ENCODE assay signal across 25 cellular contexts in genomic region chr10:107104026-107104652, GRCh38.
DNase-seq lines count a peak whose midpoint lies in the region; ATAC-seq, FAIRE-seq and TF ChIP-seq lines count a peak whose summit lies in the region.
"Had no signal": no experiment of that assay in that cellular context is flagged by ENCODE, and none has a peak within 500 bp of the region (broad histone marks: within the 10 kb centered on the region; RNA-seq: fewer than 3 reads in every experiment).

No MANE protein-coding gene starts in this region.

- H3K27ac ChIP-seq in GM23338 (ENCODE audit: low read depth) (no peak overlapping the region), SJCRH30 (peak overlapping the region; percentile 93), H1 (ENCODE audit: low read depth, low read length) (no peak overlapping the region)
- H3K27ac ChIP-seq: BLaER1 had no signal

- no peak for FAIRE-seq in H1 (lab: Jason Lieb, UNC)
- FAIRE-seq: GM12891, HTR-8/SVneo, RCC 7860 had no signal

- H3K4me3 Mint-ChIP-seq in GM23338 (no peak overlapping the region), neural crest cell (peak overlapping the region; percentile 4), Caco-2 (ENCODE audit: unreplicated experiment) (no peak overlapping the region)
- H3K4me3 Mint-ChIP-seq: CD4-positive, alpha-beta memory T cell had no signal

- CTCF ChIA-PET in H1 (lab: Charles Lee; ENCODE audit: partially characterized antibody), result interaction anchor here (0.7 kb wide), 1 partner anchor 486 kb away, joined by 3 read pairs; no protein-coding TSS in a partner anchor
- CTCF ChIA-PET in Caco-2 (lab: Charles Lee), result no interaction called here

- H2BK15ac ChIP-seq in H1 (ENCODE audit: low read length), result 0 out of 2 replicates have a peak overlapping the region, but pooled peaks have one; percentile 65

- H3K9me3 Mint-ChIP-seq in GM23338 (peaks cover 10% of the 10 kb centered on the region; the same call in 2 of the 3 replicates), neural crest cell (peaks cover 15% of the 10 kb centered on the region), Caco-2 (ENCODE audit: unreplicated experiment) (peaks cover 9% of the 10 kb centered on the region)

- no peaks in the 10 kb centered on the region for H3K79me1 ChIP-seq in H1 (ENCODE audit: low read depth, low read length)

- no peak overlapping the region for H4K8ac ChIP-seq in H1 (ENCODE audit: extremely low read depth, insufficient read depth, low read length)

- H3K9ac ChIP-seq in H1 (replicated peaks in 1 of 4; ENCODE audit: extremely low read depth in 1 of 4, low read depth in 3 of 4, low read length in 3 of 4), result no peak overlapping the region
- H3K9ac ChIP-seq: BLaER1 had no signal

- H3K27me3 ChIP-seq in GM23338 (ENCODE audit: insufficient read depth) (no peaks in the 10 kb centered on the region), SJCRH30 (no peaks in the 10 kb centered on the region), H1 (replicated peaks in 1 of 4; ENCODE audit: control insufficient read depth in 3 of 4, extremely low read depth in 1 of 4, insufficient read depth in 3 of 4, low read length in 3 of 4) (no peaks in the 10 kb centered on the region), Caco-2 (replicated peaks; ENCODE audit: control insufficient read depth, insufficient read depth, low read length) (no peaks in the 10 kb centered on the region)
- H3K27me3 ChIP-seq: BLaER1 had no signal

- no peak overlapping the region for H3K4ac ChIP-seq in H1 (replicated peaks; ENCODE audit: insufficient read length, low read depth, low read length)

- H3K36me3 Mint-ChIP-seq in GM23338 (ENCODE audit: low read depth) (peaks cover 9% of the 10 kb centered on the region; the same call in 2 of the 3 replicates), neural crest cell (ENCODE audit: low read depth) (peaks cover 9% of the 10 kb centered on the region), Caco-2 (ENCODE audit: insufficient read depth, unreplicated experiment) (no peaks in the 10 kb centered on the region)
- H3K36me3 Mint-ChIP-seq: CD4-positive, alpha-beta memory T cell had no signal

- H3K4me1 Mint-ChIP-seq in GM23338 (peaks cover 18% of the 10 kb centered on the region), neural crest cell (peaks cover 29% of the 10 kb centered on the region), Caco-2 (ENCODE audit: low read depth, unreplicated experiment) (no peaks in the 10 kb centered on the region)
- H3K4me1 Mint-ChIP-seq: CD4-positive, alpha-beta memory T cell had no signal

- peak overlapping the region; percentile 82; the same call in 1 of the 2 replicates for H2BK20ac ChIP-seq in H1 (ENCODE audit: low read length)

- no peak for TF ChIP-seq RAD21 in H1 (IDR thresholded peaks at IDR 0.05 in 1 of 2, conservative IDR thresholded peaks at IDR 0.05 in 1 of 2; ENCODE audit: low read depth in 2 of 2, low read length in 2 of 2)

- intact Hi-C loops in Caco-2 (cut with micrococcal nuclease; ENCODE audit: unreplicated experiment), result no loop called here

- H3K23me2 ChIP-seq in H1 (ENCODE audit: low read depth, low read length), result no peaks in the 10 kb centered on the region

- no peak overlapping the region for H2BK120ac ChIP-seq in H1 (replicated peaks; ENCODE audit: low read depth, low read length)

- H2BK5ac ChIP-seq in H1 (ENCODE audit: low read depth, low read length), result no peak overlapping the region

- no peak for TF ChIP-seq EP300 in H1 (IDR thresholded peaks at IDR 0.05; ENCODE audit: borderline replicate concordance in 1 of 2, low read depth in 2 of 2, low read length in 2 of 2)

- 0 out of 2 replicates have a peak overlapping the region, but pooled peaks have one; percentile 27 for H2BK12ac ChIP-seq in H1 (ENCODE audit: low read depth, low read length)

- TF ChIP-seq POLR2A in H1 (IDR thresholded peaks at IDR 0.05; ENCODE audit: control extremely low read depth in 1 of 2, low read depth in 2 of 2, low read length in 2 of 2), result no peak

- peak; percentile 49 for ATAC-seq in GM23338
- ATAC-seq in GM21528 (IDR thresholded peaks at IDR 0.05; ENCODE audit: low FRiP score, unreplicated experiment), result no peak
- ATAC-seq: HCT116 had no signal

- peak; percentile 35 for DNase-seq in GM23338 (ENCODE audit: low spot score)
- no peak for DNase-seq in SJCRH30
- no peak for DNase-seq in H1 (ENCODE audit: low read depth in 1 of 2, low spot score in 2 of 2)
- DNase-seq in neural crest cell (ENCODE audit: low read depth, low spot score), result no peak
- no peak for DNase-seq in Caco-2
- DNase-seq in activated CD4-positive, alpha-beta T cell treated with anti-CD3 and anti-CD28 coated beads, Interleukin-2, amount 50 U/mL, for 48 hours, result no peak
- no peak for DNase-seq in KBM-7
- DNase-seq: CD4-positive, alpha-beta memory T cell; DND-41; IMR-90; Karpas-422; MV-4-11; NCI-H1105 treated with DMSO at 0.1 percent for 48 hours; NCI-H1694; NCI-H2081 treated with DMSO at 0.1 percent for 48 hours; NCI-H2171 treated with DMSO at 0.1 percent for 48 hours; NCI-H446; NCI-H526 treated with DMSO at 0.1 percent for 48 hours; OCI-M1 had no signal

- no peaks in the 10 kb centered on the region for H3F3A ChIP-seq in GM23338 (replicated peaks; ENCODE audit: low read depth)

- POLR2A ChIA-PET in H1 (lab: Charles Lee; ENCODE audit: partially characterized antibody) (interaction anchor here (0.9 kb wide), 1 partner anchor 56 kb away, joined by 3 read pairs; no protein-coding TSS in a partner anchor), Caco-2 (lab: Charles Lee) (no interaction called here)

- peaks cover 9% of the 10 kb centered on the region; the same call in 1 of the 2 replicates for H3K9me2 ChIP-seq in GM23338 (ENCODE audit: insufficient read depth)

- H3K23ac ChIP-seq in H1 (ENCODE audit: insufficient read length), result no peak overlapping the region

- no peak overlapping the region; the same call in 1 of the 2 replicates for H3K18ac ChIP-seq in H1 (ENCODE audit: extremely low read depth, low read length)

- H3K4me2 ChIP-seq in GM23338 (peak overlapping the region; percentile 45), H1 (ENCODE audit: insufficient read depth in 1 of 2, low read depth in 2 of 2, low read length in 2 of 2) (peak overlapping the region in 1 of 2 experiments; percentile 40; a peak in 2 of 4 replicates)
- H3K4me2 ChIP-seq: BLaER1 had no signal

- TF ChIP-seq CTCF in GM23338 (conservative IDR thresholded peaks at IDR 0.05; ENCODE audit: low read depth in 2 of 2), result no peak
- TF ChIP-seq CTCF in H1 (IDR thresholded peaks at IDR 0.05; ENCODE audit: control extremely low read depth in 1 of 3, insufficient read depth in 1 of 3, low read depth in 1 of 3, low read length in 3 of 3), result no peak
- TF ChIP-seq CTCF in neural crest cell (conservative IDR thresholded peaks at IDR 0.05), result no peak
- no peak for TF ChIP-seq CTCF in Caco-2 (IDR thresholded peaks at IDR 0.05; ENCODE audit: insufficient read depth in 1 of 2, low read depth in 1 of 2, low read length in 1 of 2, severe bottlenecking in 1 of 2, unreplicated experiment in 1 of 2)

- BruUV-seq in Caco-2 (replicated peaks; lab: Mats Ljungman, UMichigan), result no TSS peak

- H3K9me3 ChIP-seq in SJCRH30 (replicated peaks) (no peaks in the 10 kb centered on the region), H1 (ENCODE audit: insufficient read depth in 2 of 2, low read depth in 1 of 2, low read length in 1 of 2) (peaks cover 7% of the 10 kb centered on the region in 2 experiments; a peak in 3 of 4 replicates), Caco-2 (no peaks in the 10 kb centered on the region)

- H3K27me3 Mint-ChIP-seq in GM23338 (ENCODE audit: insufficient read depth, low read depth, poor library complexity), result no peaks in the 10 kb centered on the region
- no peaks in the 10 kb centered on the region for H3K27me3 Mint-ChIP-seq in neural crest cell (ENCODE audit: low read depth)
- no peaks in the 10 kb centered on the region for H3K27me3 Mint-ChIP-seq in Caco-2 (ENCODE audit: insufficient read depth, unreplicated experiment)
- H3K27me3 Mint-ChIP-seq: CD4-positive, alpha-beta memory T cell had no signal

- WGBS in H1 (ENCODE audit: extremely low coverage in 1 of 2, insufficient coverage in 1 of 2, insufficient read length in 1 of 2, insufficient replicate concordance in 2 of 2, low coverage in 1 of 2, low lambda C conversion rate in 2 of 2, missing lambda C conversion rate in 1 of 2), 2 experiments, result 85% methylated on average over 3 of the region's 4 CpGs; no CpG with 5 or more reads in 1 of the 2 experiments

- in situ Hi-C loops in KBM-7 (cut with MboI; ENCODE audit: low pct_unique_long_range_greater_than_20kb, low sequenced_read_pairs), result no loop called here

- no peak overlapping the region for H4K91ac ChIP-seq in H1 (replicated peaks; ENCODE audit: insufficient read length, low read length)

- H3K4me3 ChIP-seq in GM23338, result no peak overlapping the region
- H3K4me3 ChIP-seq in SJCRH30, result no peak overlapping the region
- no peak overlapping the region; a peak in 1 of 8 replicates for H3K4me3 ChIP-seq in H1 (ENCODE audit: extremely low read depth in 1 of 4, insufficient read depth in 2 of 4, low read depth in 3 of 4, low read length in 4 of 4)
- H3K4me3 ChIP-seq in Caco-2 (ENCODE audit: low read depth, low read length), result no peak overlapping the region
- H3K4me3 ChIP-seq: BLaER1 had no signal

- no peaks in the 10 kb centered on the region for H4K20me1 ChIP-seq in GM23338 (replicated peaks; ENCODE audit: insufficient read depth)
- no peaks in the 10 kb centered on the region for H4K20me1 ChIP-seq in H1 (replicated peaks in 1 of 2; ENCODE audit: control insufficient read depth in 1 of 2, insufficient read depth in 2 of 2, low read length in 2 of 2)
- H4K20me1 ChIP-seq: BLaER1 had no signal

- H2AK5ac ChIP-seq in H1 (ENCODE audit: low read depth, low read length), result no peak overlapping the region

- no peak overlapping the region for H3K56ac ChIP-seq in H1 (replicated peaks; ENCODE audit: insufficient read length, low read depth, low read length)

- no peak overlapping the region for H4K5ac ChIP-seq in H1 (ENCODE audit: insufficient read length, low read depth, low read length)

- H2AFZ ChIP-seq in GM23338 (no peak overlapping the region), H1 (ENCODE audit: low read length) (no peak overlapping the region)

- H3K4me1 ChIP-seq in GM23338 (ENCODE audit: insufficient read depth), result peaks cover 19% of the 10 kb centered on the region
- H3K4me1 ChIP-seq in SJCRH30, result peaks cover 35% of the 10 kb centered on the region
- peaks cover 0 to 13% (median 7%) of the 10 kb centered on the region in 4 experiments; a peak in 4 of 7 replicates for H3K4me1 ChIP-seq in H1 (replicated peaks in 1 of 4; ENCODE audit: control insufficient read depth in 3 of 4, insufficient read depth in 4 of 4, low read length in 3 of 4)
- no peaks in the 10 kb centered on the region for H3K4me1 ChIP-seq in Caco-2
- H3K4me1 ChIP-seq: BLaER1 had no signal

- no peaks in the 10 kb centered on the region for H3K36me3 ChIP-seq in GM23338 (ENCODE audit: insufficient read depth)
- H3K36me3 ChIP-seq in SJCRH30, result no peaks in the 10 kb centered on the region
- no peaks in the 10 kb centered on the region for H3K36me3 ChIP-seq in H1 (ENCODE audit: control insufficient read depth in 2 of 4, insufficient read depth in 4 of 4, low read length in 3 of 4)
- H3K36me3 ChIP-seq in Caco-2 (ENCODE audit: control insufficient read depth, insufficient read depth, low read length), result no peaks in the 10 kb centered on the region
- H3K36me3 ChIP-seq: BLaER1 had no signal

- H3K27ac Mint-ChIP-seq in GM23338 (no peak overlapping the region), neural crest cell (ENCODE audit: unreplicated experiment) (peak overlapping the region; percentile 95), Caco-2 (ENCODE audit: unreplicated experiment) (no peak overlapping the region)
- H3K27ac Mint-ChIP-seq: CD4-positive, alpha-beta memory T cell had no signal

- H3K14ac ChIP-seq in H1 (ENCODE audit: insufficient read length), result no peak overlapping the region

- H3K79me2 ChIP-seq in GM23338 (replicated peaks; ENCODE audit: insufficient read depth) (no peaks in the 10 kb centered on the region), H1 (ENCODE audit: control insufficient read depth in 1 of 2, insufficient read depth in 2 of 2, low read length in 2 of 2) (no peaks in the 10 kb centered on the region)
